1 cellular context compared by ENCODE assay signal in genomic region chr17:17837966-17838962, GRCh38.
A peak's percentile ranks its signal among the peaks of the same experiment; 100 is the strongest.
TF ChIP-seq lines count a peak whose summit lies in the region.

No MANE protein-coding gene starts in this region.

TF ChIP-seq in K562, 482 proteins besides CTCF, POLR2A, EP300 and RAD21 (continued from another document):
- TF ChIP-seq ZNF639 (CRISPR knock-in tag; conservative IDR thresholded peaks at IDR 0.05 in 1 of 2, IDR thresholded peaks at IDR 0.05 in 1 of 2), result no peak
- no peak for TF ChIP-seq HDAC6 (IDR thresholded peaks at IDR 0.05; ENCODE audit: low read depth, low read length)
- no peak for TF ChIP-seq KLF1 (tag; IDR thresholded peaks at IDR 0.05)
- TF ChIP-seq ZC3H8 (IDR thresholded peaks at IDR 0.05), result no peak
- no peak for TF ChIP-seq TFAP4 (CRISPR knock-in tag; IDR thresholded peaks at IDR 0.05; ENCODE audit: borderline replicate concordance)
- TF ChIP-seq RFX5 (IDR thresholded peaks at IDR 0.05; ENCODE audit: low read depth, low read length), result no peak
- TF ChIP-seq MTA2 (IDR thresholded peaks at IDR 0.05; ENCODE audit: low read depth), result 0 out of 2 replicates have a peak, but pooled peaks have one; percentile 12
- TF ChIP-seq SP2 (IDR thresholded peaks at IDR 0.05; ENCODE audit: extremely low read depth, low read depth, low read length, poor library complexity, severe bottlenecking), result no peak
- TF ChIP-seq ZNF407 (IDR thresholded peaks at IDR 0.05; ENCODE audit: low read depth), result no peak
- TF ChIP-seq ZSCAN32 (CRISPR knock-in tag; IDR thresholded peaks at IDR 0.05), result no peak
- no peak for TF ChIP-seq CAMTA2 (CRISPR knock-in tag; conservative IDR thresholded peaks at IDR 0.05)
- 0 out of 2 replicates have a peak, but pooled peaks have one; percentile 4 for TF ChIP-seq GATA2 (CRISPR knock-in tag; IDR thresholded peaks at IDR 0.05)
- TF ChIP-seq ETS2 (tag; IDR thresholded peaks at IDR 0.05; ENCODE audit: borderline replicate concordance, poor library complexity, severe bottlenecking), result no peak
- TF ChIP-seq MBD2 (IDR thresholded peaks at IDR 0.05; ENCODE audit: borderline replicate concordance, low read depth), result no peak; the same call in 1 of the 2 replicates
- TF ChIP-seq RBFOX2 (IDR thresholded peaks at IDR 0.05; ENCODE audit: low read depth, low read length), result no peak; the same call in 1 of the 2 replicates
- TF ChIP-seq, protein P1, sequence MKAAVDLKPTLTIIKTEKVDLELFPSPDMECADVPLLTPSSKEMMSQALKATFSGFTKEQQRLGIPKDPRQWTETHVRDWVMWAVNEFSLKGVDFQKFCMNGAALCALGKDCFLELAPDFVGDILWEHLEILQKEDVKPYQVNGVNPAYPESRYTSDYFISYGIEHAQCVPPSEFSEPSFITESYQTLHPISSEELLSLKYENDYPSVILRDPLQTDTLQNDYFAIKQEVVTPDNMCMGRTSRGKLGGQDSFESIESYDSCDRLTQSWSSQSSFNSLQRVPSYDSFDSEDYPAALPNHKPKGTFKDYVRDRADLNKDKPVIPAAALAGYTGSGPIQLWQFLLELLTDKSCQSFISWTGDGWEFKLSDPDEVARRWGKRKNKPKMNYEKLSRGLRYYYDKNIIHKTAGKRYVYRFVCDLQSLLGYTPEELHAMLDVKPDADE (conservative IDR thresholded peaks at IDR 0.05; ENCODE audit: control insufficient read depth, low read depth, low read length), result no peak
- no peak for TF ChIP-seq FOXA1 (IDR thresholded peaks at IDR 0.05; ENCODE audit: borderline replicate concordance)
- no peak for TF ChIP-seq HDAC1 (IDR thresholded peaks at IDR 0.05)
- no peak for TF ChIP-seq KLF13 (tag; IDR thresholded peaks at IDR 0.05; ENCODE audit: borderline replicate concordance, low read depth)
- TF ChIP-seq ZC3H4 (CRISPR knock-in tag; IDR thresholded peaks at IDR 0.05; ENCODE audit: borderline replicate concordance), result no peak; the same call in 1 of the 2 replicates
- no peak for TF ChIP-seq YBX1 (IDR thresholded peaks at IDR 0.05)
- TF ChIP-seq SMARCA5 (IDR thresholded peaks at IDR 0.05), result peak; percentile 53; the same call in 1 of the 2 replicates
- TF ChIP-seq CBX2 (IDR thresholded peaks at IDR 0.05; ENCODE audit: insufficient read depth, low read length, poor library complexity, severe bottlenecking), result no peak
- TF ChIP-seq HNRNPLL (IDR thresholded peaks at IDR 0.05; ENCODE audit: low read depth, low read length, poor library complexity, severe bottlenecking), result no peak
- TF ChIP-seq ARID1B (IDR thresholded peaks at IDR 0.05), result no peak
- TF ChIP-seq RAD51 (IDR thresholded peaks at IDR 0.05; ENCODE audit: borderline replicate concordance, low read depth), result no peak
- TF ChIP-seq SREBF2 (CRISPR knock-in tag; IDR thresholded peaks at IDR 0.05), result no peak
- no peak for TF ChIP-seq ZNF324 (CRISPR knock-in tag; IDR thresholded peaks at IDR 0.05)
- TF ChIP-seq ELF1 (tag; IDR thresholded peaks at IDR 0.05), result no peak; the same call in 1 of the 2 replicates
- no peak for TF ChIP-seq NFIX (CRISPR knock-in tag; IDR thresholded peaks at IDR 0.05; ENCODE audit: low read depth)
- TF ChIP-seq HLTF (IDR thresholded peaks at IDR 0.05), result no peak
- no peak for TF ChIP-seq BRD4 (IDR thresholded peaks at IDR 0.05)
- TF ChIP-seq ZNF76 (CRISPR knock-in tag; IDR thresholded peaks at IDR 0.05; ENCODE audit: borderline replicate concordance), result no peak
- TF ChIP-seq KAT2B (IDR thresholded peaks at IDR 0.05; ENCODE audit: low read depth, low read length), result no peak
- TF ChIP-seq E2F5 (CRISPR knock-in tag; IDR thresholded peaks at IDR 0.05), result no peak
- peak; percentile 90 for TF ChIP-seq BCOR (IDR thresholded peaks at IDR 0.05)
- no peak for TF ChIP-seq IRF9 (tag; IDR thresholded peaks at IDR 0.05)
- no peak for TF ChIP-seq ZBTB49 (CRISPR knock-in tag; IDR thresholded peaks at IDR 0.05; ENCODE audit: borderline replicate concordance)
- no peak for TF ChIP-seq BDP1 (IDR thresholded peaks at IDR 0.05; ENCODE audit: insufficient read depth, insufficient read length)
- no peak for TF ChIP-seq ZNF830 (CRISPR knock-in tag; IDR thresholded peaks at IDR 0.05)
- TF ChIP-seq COPS2 (conservative IDR thresholded peaks at IDR 0.05), result no peak
- no peak for TF ChIP-seq MTA3 (IDR thresholded peaks at IDR 0.05; ENCODE audit: borderline replicate concordance)
- TF ChIP-seq RBM14 (IDR thresholded peaks at IDR 0.05; ENCODE audit: borderline replicate concordance, insufficient read depth, low read depth, low read length), result no peak
- TF ChIP-seq RUNX1 (IDR thresholded peaks at IDR 0.05; ENCODE audit: low read depth), result no peak
- no peak for TF ChIP-seq SMC3 (conservative IDR thresholded peaks at IDR 0.05; ENCODE audit: insufficient read depth, low read depth, low read length)
- TF ChIP-seq, protein P2, sequence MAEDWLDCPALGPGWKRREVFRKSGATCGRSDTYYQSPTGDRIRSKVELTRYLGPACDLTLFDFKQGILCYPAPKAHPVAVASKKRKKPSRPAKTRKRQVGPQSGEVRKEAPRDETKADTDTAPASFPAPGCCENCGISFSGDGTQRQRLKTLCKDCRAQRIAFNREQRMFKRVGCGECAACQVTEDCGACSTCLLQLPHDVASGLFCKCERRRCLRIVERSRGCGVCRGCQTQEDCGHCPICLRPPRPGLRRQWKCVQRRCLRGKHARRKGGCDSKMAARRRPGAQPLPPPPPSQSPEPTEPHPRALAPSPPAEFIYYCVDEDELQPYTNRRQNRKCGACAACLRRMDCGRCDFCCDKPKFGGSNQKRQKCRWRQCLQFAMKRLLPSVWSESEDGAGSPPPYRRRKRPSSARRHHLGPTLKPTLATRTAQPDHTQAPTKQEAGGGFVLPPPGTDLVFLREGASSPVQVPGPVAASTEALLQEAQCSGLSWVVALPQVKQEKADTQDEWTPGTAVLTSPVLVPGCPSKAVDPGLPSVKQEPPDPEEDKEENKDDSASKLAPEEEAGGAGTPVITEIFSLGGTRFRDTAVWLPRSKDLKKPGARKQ (CRISPR knock-in tag; IDR thresholded peaks at IDR 0.05), result no peak
- TF ChIP-seq ZNF217 (CRISPR knock-in tag; IDR thresholded peaks at IDR 0.05), result no peak
- TF ChIP-seq CREB3L1 (IDR thresholded peaks at IDR 0.05; ENCODE audit: borderline replicate concordance, low read depth), result no peak
